Comparison of ENCODE assay signal across 2 cellular contexts in the genomic region with DNA sequence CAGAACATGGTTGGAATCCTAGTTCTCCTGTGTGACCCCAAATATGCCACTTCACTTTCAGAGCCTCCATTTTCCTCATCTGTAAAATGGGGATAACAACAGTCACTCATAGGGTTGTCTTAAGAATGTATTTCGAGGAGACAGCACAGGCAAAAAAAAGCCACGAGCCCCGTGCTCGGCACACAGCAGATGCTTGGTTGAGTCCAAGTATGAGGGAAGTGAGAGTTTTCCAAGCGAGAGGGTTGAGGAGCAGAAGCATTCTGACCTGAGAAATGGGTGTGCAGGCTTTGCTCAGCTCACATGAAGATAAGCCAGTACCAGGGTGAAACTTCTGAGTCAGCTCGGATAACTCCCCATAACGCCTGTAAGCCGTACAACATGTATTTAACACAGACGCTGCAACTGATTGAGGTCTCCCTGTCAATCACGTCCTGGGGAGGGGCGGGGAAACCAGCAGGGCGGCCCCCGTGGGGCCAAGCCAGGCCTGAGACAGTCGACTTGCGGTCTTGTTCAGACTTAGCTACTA.
TF ChIP-seq lines count a peak whose summit lies in the region.

No MANE protein-coding gene starts in this region.

TF ChIP-seq in SK-N-SH, 30 proteins besides CTCF, POLR2A, EP300 and RAD21 (continued from another document):
- TF ChIP-seq, protein P1, sequence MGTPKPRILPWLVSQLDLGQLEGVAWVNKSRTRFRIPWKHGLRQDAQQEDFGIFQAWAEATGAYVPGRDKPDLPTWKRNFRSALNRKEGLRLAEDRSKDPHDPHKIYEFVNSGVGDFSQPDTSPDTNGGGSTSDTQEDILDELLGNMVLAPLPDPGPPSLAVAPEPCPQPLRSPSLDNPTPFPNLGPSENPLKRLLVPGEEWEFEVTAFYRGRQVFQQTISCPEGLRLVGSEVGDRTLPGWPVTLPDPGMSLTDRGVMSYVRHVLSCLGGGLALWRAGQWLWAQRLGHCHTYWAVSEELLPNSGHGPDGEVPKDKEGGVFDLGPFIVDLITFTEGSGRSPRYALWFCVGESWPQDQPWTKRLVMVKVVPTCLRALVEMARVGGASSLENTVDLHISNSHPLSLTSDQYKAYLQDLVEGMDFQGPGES (IDR thresholded peaks at IDR 0.05; ENCODE audit: low read depth, low read length), result no peak
- TF ChIP-seq, protein P2, sequence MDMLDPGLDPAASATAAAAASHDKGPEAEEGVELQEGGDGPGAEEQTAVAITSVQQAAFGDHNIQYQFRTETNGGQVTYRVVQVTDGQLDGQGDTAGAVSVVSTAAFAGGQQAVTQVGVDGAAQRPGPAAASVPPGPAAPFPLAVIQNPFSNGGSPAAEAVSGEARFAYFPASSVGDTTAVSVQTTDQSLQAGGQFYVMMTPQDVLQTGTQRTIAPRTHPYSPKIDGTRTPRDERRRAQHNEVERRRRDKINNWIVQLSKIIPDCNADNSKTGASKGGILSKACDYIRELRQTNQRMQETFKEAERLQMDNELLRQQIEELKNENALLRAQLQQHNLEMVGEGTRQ (IDR thresholded peaks at IDR 0.05; ENCODE audit: borderline replicate concordance, low read depth, low read length), result no peak
- TF ChIP-seq, protein P3, sequence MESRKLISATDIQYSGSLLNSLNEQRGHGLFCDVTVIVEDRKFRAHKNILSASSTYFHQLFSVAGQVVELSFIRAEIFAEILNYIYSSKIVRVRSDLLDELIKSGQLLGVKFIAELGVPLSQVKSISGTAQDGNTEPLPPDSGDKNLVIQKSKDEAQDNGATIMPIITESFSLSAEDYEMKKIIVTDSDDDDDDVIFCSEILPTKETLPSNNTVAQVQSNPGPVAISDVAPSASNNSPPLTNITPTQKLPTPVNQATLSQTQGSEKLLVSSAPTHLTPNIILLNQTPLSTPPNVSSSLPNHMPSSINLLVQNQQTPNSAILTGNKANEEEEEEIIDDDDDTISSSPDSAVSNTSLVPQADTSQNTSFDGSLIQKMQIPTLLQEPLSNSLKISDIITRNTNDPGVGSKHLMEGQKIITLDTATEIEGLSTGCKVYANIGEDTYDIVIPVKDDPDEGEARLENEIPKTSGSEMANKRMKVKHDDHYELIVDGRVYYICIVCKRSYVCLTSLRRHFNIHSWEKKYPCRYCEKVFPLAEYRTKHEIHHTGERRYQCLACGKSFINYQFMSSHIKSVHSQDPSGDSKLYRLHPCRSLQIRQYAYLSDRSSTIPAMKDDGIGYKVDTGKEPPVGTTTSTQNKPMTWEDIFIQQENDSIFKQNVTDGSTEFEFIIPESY (IDR thresholded peaks at IDR 0.05; ENCODE audit: borderline replicate concordance, low read depth), result no peak
- TF ChIP-seq TAF1 (IDR thresholded peaks at IDR 0.05; ENCODE audit: borderline replicate concordance, low read depth, low read length) (no peak), ELF1 (IDR thresholded peaks at IDR 0.05) (no peak), CHD2 (IDR thresholded peaks at IDR 0.05; ENCODE audit: low read length, partially characterized antibody) (no peak), YY1 (IDR thresholded peaks at IDR 0.05; ENCODE audit: low read depth) (no peak), MXI1 (IDR thresholded peaks at IDR 0.05; ENCODE audit: low read depth, low read length) (no peak), FOXM1 (IDR thresholded peaks at IDR 0.05; ENCODE audit: low read depth) (no peak), MEF2A (IDR thresholded peaks at IDR 0.05; ENCODE audit: borderline replicate concordance, low read depth) (no peak), TCF12 (IDR thresholded peaks at IDR 0.05) (no peak), GABPA (IDR thresholded peaks at IDR 0.05; ENCODE audit: low read depth) (no peak), SIN3A (IDR thresholded peaks at IDR 0.05; ENCODE audit: borderline replicate concordance, low read depth, low read length) (no peak)
- TF ChIP-seq, protein P4, sequence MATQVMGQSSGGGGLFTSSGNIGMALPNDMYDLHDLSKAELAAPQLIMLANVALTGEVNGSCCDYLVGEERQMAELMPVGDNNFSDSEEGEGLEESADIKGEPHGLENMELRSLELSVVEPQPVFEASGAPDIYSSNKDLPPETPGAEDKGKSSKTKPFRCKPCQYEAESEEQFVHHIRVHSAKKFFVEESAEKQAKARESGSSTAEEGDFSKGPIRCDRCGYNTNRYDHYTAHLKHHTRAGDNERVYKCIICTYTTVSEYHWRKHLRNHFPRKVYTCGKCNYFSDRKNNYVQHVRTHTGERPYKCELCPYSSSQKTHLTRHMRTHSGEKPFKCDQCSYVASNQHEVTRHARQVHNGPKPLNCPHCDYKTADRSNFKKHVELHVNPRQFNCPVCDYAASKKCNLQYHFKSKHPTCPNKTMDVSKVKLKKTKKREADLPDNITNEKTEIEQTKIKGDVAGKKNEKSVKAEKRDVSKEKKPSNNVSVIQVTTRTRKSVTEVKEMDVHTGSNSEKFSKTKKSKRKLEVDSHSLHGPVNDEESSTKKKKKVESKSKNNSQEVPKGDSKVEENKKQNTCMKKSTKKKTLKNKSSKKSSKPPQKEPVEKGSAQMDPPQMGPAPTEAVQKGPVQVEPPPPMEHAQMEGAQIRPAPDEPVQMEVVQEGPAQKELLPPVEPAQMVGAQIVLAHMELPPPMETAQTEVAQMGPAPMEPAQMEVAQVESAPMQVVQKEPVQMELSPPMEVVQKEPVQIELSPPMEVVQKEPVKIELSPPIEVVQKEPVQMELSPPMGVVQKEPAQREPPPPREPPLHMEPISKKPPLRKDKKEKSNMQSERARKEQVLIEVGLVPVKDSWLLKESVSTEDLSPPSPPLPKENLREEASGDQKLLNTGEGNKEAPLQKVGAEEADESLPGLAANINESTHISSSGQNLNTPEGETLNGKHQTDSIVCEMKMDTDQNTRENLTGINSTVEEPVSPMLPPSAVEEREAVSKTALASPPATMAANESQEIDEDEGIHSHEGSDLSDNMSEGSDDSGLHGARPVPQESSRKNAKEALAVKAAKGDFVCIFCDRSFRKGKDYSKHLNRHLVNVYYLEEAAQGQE (IDR thresholded peaks at IDR 0.05; ENCODE audit: low read depth, low read length), result no peak
- TF ChIP-seq, protein P5, sequence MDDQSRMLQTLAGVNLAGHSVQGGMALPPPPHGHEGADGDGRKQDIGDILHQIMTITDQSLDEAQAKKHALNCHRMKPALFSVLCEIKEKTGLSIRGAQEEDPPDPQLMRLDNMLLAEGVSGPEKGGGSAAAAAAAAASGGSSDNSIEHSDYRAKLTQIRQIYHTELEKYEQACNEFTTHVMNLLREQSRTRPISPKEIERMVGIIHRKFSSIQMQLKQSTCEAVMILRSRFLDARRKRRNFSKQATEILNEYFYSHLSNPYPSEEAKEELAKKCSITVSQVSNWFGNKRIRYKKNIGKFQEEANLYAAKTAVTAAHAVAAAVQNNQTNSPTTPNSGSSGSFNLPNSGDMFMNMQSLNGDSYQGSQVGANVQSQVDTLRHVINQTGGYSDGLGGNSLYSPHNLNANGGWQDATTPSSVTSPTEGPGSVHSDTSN (IDR thresholded peaks at IDR 0.05), result no peak

TF ChIP-seq in SK-N-SH treated with all-trans-retinoic acid at 6 μM for 48 hours, 23 proteins besides CTCF, POLR2A, EP300 and RAD21 (continued from another document):
- TF ChIP-seq, protein P6, sequence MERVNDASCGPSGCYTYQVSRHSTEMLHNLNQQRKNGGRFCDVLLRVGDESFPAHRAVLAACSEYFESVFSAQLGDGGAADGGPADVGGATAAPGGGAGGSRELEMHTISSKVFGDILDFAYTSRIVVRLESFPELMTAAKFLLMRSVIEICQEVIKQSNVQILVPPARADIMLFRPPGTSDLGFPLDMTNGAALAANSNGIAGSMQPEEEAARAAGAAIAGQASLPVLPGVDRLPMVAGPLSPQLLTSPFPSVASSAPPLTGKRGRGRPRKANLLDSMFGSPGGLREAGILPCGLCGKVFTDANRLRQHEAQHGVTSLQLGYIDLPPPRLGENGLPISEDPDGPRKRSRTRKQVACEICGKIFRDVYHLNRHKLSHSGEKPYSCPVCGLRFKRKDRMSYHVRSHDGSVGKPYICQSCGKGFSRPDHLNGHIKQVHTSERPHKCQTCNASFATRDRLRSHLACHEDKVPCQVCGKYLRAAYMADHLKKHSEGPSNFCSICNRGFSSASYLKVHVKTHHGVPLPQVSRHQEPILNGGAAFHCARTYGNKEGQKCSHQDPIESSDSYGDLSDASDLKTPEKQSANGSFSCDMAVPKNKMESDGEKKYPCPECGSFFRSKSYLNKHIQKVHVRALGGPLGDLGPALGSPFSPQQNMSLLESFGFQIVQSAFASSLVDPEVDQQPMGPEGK (CRISPR knock-in tag; IDR thresholded peaks at IDR 0.05; ENCODE audit: borderline replicate concordance), result no peak
- TF ChIP-seq ISL1 (CRISPR knock-in tag; IDR thresholded peaks at IDR 0.05) (no peak), ZFP30 (CRISPR knock-in tag; IDR thresholded peaks at IDR 0.05) (no peak)
